Comparison of ENCODE assay signal across 25 cellular contexts in genomic region chr13:81986308-81986707, GRCh38.
"Had no signal": no experiment of that assay in that cellular context is flagged by ENCODE, and none has a peak within 500 bp of the region (broad histone marks: within the 10 kb centered on the region; RNA-seq: fewer than 3 reads in every experiment).

No MANE protein-coding gene starts in this region.

- H3K4me2 ChIP-seq: smooth muscle cell had no signal

- H3K36me3 Mint-ChIP-seq: activated naive CD8-positive, alpha-beta T cell treated with anti-CD3 and anti-CD28 coated beads, Interleukin-2, amount 10 ng/mL, durations not matched to agents 7 days and 5 days; stimulated activated naive B cell treated with anti-CD40 and anti-IgM and Interleukin-4, amounts not matched to agents 10 μg/mL and 1 μg/mL and 100 μg/mL, for 72 hours; type B pancreatic cell had no signal

- H3K4me1 Mint-ChIP-seq: activated CD4-positive, alpha-beta memory T cell treated with anti-CD3 and anti-CD28 coated beads, Interleukin-2, amount 10 ng/mL, durations not matched to agents 7 days and 5 days; activated naive CD8-positive, alpha-beta T cell treated with anti-CD3 and anti-CD28 coated beads, Interleukin-2, amount 10 ng/mL, durations not matched to agents 7 days and 5 days; stimulated activated naive B cell treated with anti-CD40 and anti-IgM and Interleukin-4, amounts not matched to agents 10 μg/mL and 1 μg/mL and 100 μg/mL, for 72 hours; T-helper 17 cell had no signal

- H3K27ac Mint-ChIP-seq: activated CD4-positive, alpha-beta memory T cell treated with anti-CD3 and anti-CD28 coated beads, Interleukin-2, amount 10 ng/mL, durations not matched to agents 7 days and 5 days; activated naive CD4-positive, alpha-beta T cell treated with anti-CD3 and anti-CD28 coated beads for 36 hours; activated naive CD8-positive, alpha-beta T cell treated with anti-CD3 and anti-CD28 coated beads, Interleukin-2, amount 10 ng/mL, durations not matched to agents 7 days and 5 days; activated T-cell treated with anti-CD3 and anti-CD28 coated beads, Interleukin-2, amount 50 U/mL, for 72 hours; stimulated activated naive B cell treated with anti-CD40 and anti-IgM and Interleukin-4, amounts not matched to agents 10 μg/mL and 1 μg/mL and 100 μg/mL, for 72 hours; T-helper 17 cell; type B pancreatic cell had no signal

- H3K4me3 Mint-ChIP-seq: activated CD4-positive, alpha-beta memory T cell treated with anti-CD3 and anti-CD28 coated beads, Interleukin-2, amount 10 ng/mL, durations not matched to agents 7 days and 5 days; activated naive CD4-positive, alpha-beta T cell treated with anti-CD3 and anti-CD28 coated beads for 36 hours; activated naive CD8-positive, alpha-beta T cell treated with anti-CD3 and anti-CD28 coated beads, Interleukin-2, amount 10 ng/mL, durations not matched to agents 7 days and 5 days; activated T-cell treated with anti-CD3 and anti-CD28 coated beads, Interleukin-2, amount 50 U/mL, for 72 hours; stimulated activated naive B cell treated with anti-CD40 and anti-IgM and Interleukin-4, amounts not matched to agents 10 μg/mL and 1 μg/mL and 100 μg/mL, for 72 hours; T-helper 17 cell; type B pancreatic cell had no signal

- ATAC-seq: activated T-cell treated with anti-CD3 and anti-CD28 coated beads, Interleukin-2, amount 50 U/mL, for 72 hours; gastroesophageal sphincter; mucosa of descending colon; stimulated activated naive B cell treated with anti-CD40 and anti-IgM and Interleukin-4, amounts not matched to agents 10 μg/mL and 1 μg/mL and 100 μg/mL, for 72 hours; T-helper 17 cell had no signal

- H3K36me3 ChIP-seq: breast epithelium, esophagus squamous epithelium, gastroesophageal sphincter, left ventricle myocardium inferior, sigmoid colon, vagina had no signal

- H3K27ac ChIP-seq: breast epithelium, coronary artery, esophagus squamous epithelium, gastroesophageal sphincter, left ventricle myocardium inferior, sigmoid colon, vagina had no signal

- H3K9me3 ChIP-seq: breast epithelium, esophagus squamous epithelium, gastroesophageal sphincter, sigmoid colon, vagina had no signal

- H3K4me1 ChIP-seq: breast epithelium, esophagus squamous epithelium, gastroesophageal sphincter, left ventricle myocardium inferior, sigmoid colon, vagina had no signal

- H3K9me3 Mint-ChIP-seq: type B pancreatic cell had no signal

- H3K27me3 ChIP-seq: breast epithelium, esophagus squamous epithelium, gastroesophageal sphincter, sigmoid colon, vagina had no signal

- H3K27me3 Mint-ChIP-seq: activated CD4-positive, alpha-beta memory T cell treated with anti-CD3 and anti-CD28 coated beads, Interleukin-2, amount 10 ng/mL, durations not matched to agents 7 days and 5 days; activated naive CD8-positive, alpha-beta T cell treated with anti-CD3 and anti-CD28 coated beads, Interleukin-2, amount 10 ng/mL, durations not matched to agents 7 days and 5 days; stimulated activated naive B cell treated with anti-CD40 and anti-IgM and Interleukin-4, amounts not matched to agents 10 μg/mL and 1 μg/mL and 100 μg/mL, for 72 hours; T-helper 17 cell; type B pancreatic cell had no signal

- DNase-seq: activated CD4-positive, alpha-beta memory T cell treated with anti-CD3 and anti-CD28 coated beads, Interleukin-2, amount 10 ng/mL, durations not matched to agents 7 days and 5 days; activated CD4-positive, alpha-beta T cell treated with anti-CD3 and anti-CD28 coated beads for 48 hours; activated CD4-positive, CD25-positive, alpha-beta regulatory T cell; activated effector memory CD4-positive, alpha-beta T cell treated with Interleukin-2 at 50 U/mL for 16 hours; activated naive CD4-positive, alpha-beta T cell treated with anti-CD3 and anti-CD28 coated beads for 36 hours; activated naive CD8-positive, alpha-beta T cell treated with anti-CD3 and anti-CD28 coated beads, Interleukin-2, amount 10 ng/mL, durations not matched to agents 7 days and 5 days; activated T-cell treated with anti-CD3 and anti-CD28 coated beads, Interleukin-2, amount 50 U/mL, for 72 hours; amniotic stem cell; esophagus squamous epithelium; head of caudate nucleus; left ventricle myocardium inferior; mucosa of descending colon; occipital lobe; retina; sigmoid colon; stimulated activated CD4-positive, alpha-beta T cell treated with anti-CD3 and anti-CD28 coated beads, Interleukin-15, amount 100 ng/mL, for 24 hours; stimulated activated CD8-positive, alpha-beta memory T cell treated with anti-CD3 and anti-CD28 coated beads, Interleukin-4, amount 100 ng/mL, for 48 hours; stimulated activated naive B cell treated with anti-CD40 and anti-IgM and Interleukin-4, amounts not matched to agents 10 μg/mL and 1 μg/mL and 100 μg/mL, for 72 hours; T-helper 17 cell had no signal

- H3K4me3 ChIP-seq: breast epithelium, coronary artery, esophagus squamous epithelium, gastroesophageal sphincter, left ventricle myocardium inferior, mucosa of descending colon, sigmoid colon, smooth muscle cell, vagina had no signal
